8 cellular contexts compared by ENCODE assay signal in genomic region chr12:14395059-14395778, GRCh38. TPM values are rescaled to one million over a fixed set of nuclear protein-coding genes. Genes with fewer than 3 reads are reported as not detected.
A peak's percentile ranks its signal among the peaks of the same experiment; 100 is the strongest.
DNase-seq lines count a peak whose midpoint lies in the region; ATAC-seq and TF ChIP-seq lines count a peak whose summit lies in the region.

No MANE protein-coding gene starts in this region.

- peaks cover 20% of the 10 kb centered on the region for H3K4me1 ChIP-seq in cardiac muscle cell (ENCODE audit: low read depth)
- H3K4me1 ChIP-seq in naive thymus-derived CD4-positive, alpha-beta T cell (ENCODE audit: control insufficient read depth in 2 of 2, insufficient read depth in 2 of 2, low read length in 2 of 2) = peaks cover 64 to 86% of the 10 kb centered on the region in 2 donors

- H3K27ac Mint-ChIP-seq in activated naive CD8-positive, alpha-beta T cell treated with anti-CD3 and anti-CD28 coated beads, Interleukin-2, amount 10 ng/mL, durations not matched to agents 7 days and 5 days = peak overlapping the region; percentile 89
- peak overlapping the region; percentile 86 to 97 (median 95) for H3K27ac Mint-ChIP-seq in naive thymus-derived CD4-positive, alpha-beta T cell

- peaks cover 43% of the 10 kb centered on the region for H3K36me3 Mint-ChIP-seq in activated naive CD8-positive, alpha-beta T cell treated with anti-CD3 and anti-CD28 coated beads, Interleukin-2, amount 10 ng/mL, durations not matched to agents 7 days and 5 days
- peaks cover 0 to 36% (median 3%) of the 10 kb centered on the region in 5 donors for H3K36me3 Mint-ChIP-seq in naive thymus-derived CD4-positive, alpha-beta T cell

- TF ChIP-seq CTCF in cardiac muscle cell (IDR thresholded peaks at IDR 0.05; ENCODE audit: low read depth, low read length) (no peak), GM10248 (IDR thresholded peaks at IDR 0.05; ENCODE audit: control extremely low read depth, extremely low read depth, low read depth, missing control alignments) (no peak), GM10266 (IDR thresholded peaks at IDR 0.05; ENCODE audit: control insufficient read depth, insufficient read depth, low read depth, missing control alignments) (no peak)

- ATAC-seq in Right ventricle myocardium inferior (no peak), HG03175 (IDR thresholded peaks at IDR 0.05; ENCODE audit: unreplicated experiment) (peak; percentile 57)
- peak; percentile 17 for ATAC-seq in activated naive CD8-positive, alpha-beta T cell treated with anti-CD3 and anti-CD28 coated beads, Interleukin-2, amount 10 ng/mL, durations not matched to agents 7 days and 5 days (ENCODE audit: low read depth)
- ATAC-seq in naive thymus-derived CD4-positive, alpha-beta T cell = no peak

- H3K27me3 Mint-ChIP-seq in activated naive CD8-positive, alpha-beta T cell treated with anti-CD3 and anti-CD28 coated beads, Interleukin-2, amount 10 ng/mL, durations not matched to agents 7 days and 5 days = no peaks in the 10 kb centered on the region
- no peaks in the 10 kb centered on the region for H3K27me3 Mint-ChIP-seq in naive thymus-derived CD4-positive, alpha-beta T cell

- CTCF ChIA-PET in naive thymus-derived CD4-positive, alpha-beta T cell (lab: Charles Lee) = interaction anchor here (0.9 to 3.2 kb wide), 7 partner anchors 10 to 209 kb away, joined by 3 to 25 read pairs (median 5); partner anchors contain the start of gene ATF7IP
- CTCF ChIA-PET in GM10248 (lab: Yijun Ruan, JAX) = interaction anchor here (0.8 to 4.7 kb wide), 8 partner anchors 11 to 59 kb away, joined by 3 to 28 read pairs (median 3); no protein-coding TSS in a partner anchor

- peak overlapping the region; percentile 83 for H3K4me3 Mint-ChIP-seq in activated naive CD8-positive, alpha-beta T cell treated with anti-CD3 and anti-CD28 coated beads, Interleukin-2, amount 10 ng/mL, durations not matched to agents 7 days and 5 days
- peak overlapping the region; percentile 49 to 87 (median 76) for H3K4me3 Mint-ChIP-seq in naive thymus-derived CD4-positive, alpha-beta T cell

- intact Hi-C loops in Right ventricle myocardium inferior (cut with DNase I) = no loop called here
- intact Hi-C loops in naive thymus-derived CD4-positive, alpha-beta T cell (cut with micrococcal nuclease) = loop anchor here in 1 of 2 donors (1.0 to 10.0 kb wide), 5 partner anchors 8 to 1490 kb away; partner anchors contain the start of gene STRAP

- H3K9me3 ChIP-seq in cardiac muscle cell (ENCODE audit: low read depth) = no peaks in the 10 kb centered on the region
- H3K9me3 ChIP-seq in naive thymus-derived CD4-positive, alpha-beta T cell (ENCODE audit: control insufficient read depth in 2 of 3, low read length in 3 of 3) = no peaks in the 10 kb centered on the region

- peak overlapping the region; percentile 19 for H3K4me3 ChIP-seq in cardiac muscle cell
- peak overlapping the region; percentile 33 for H3K4me3 ChIP-seq in naive thymus-derived CD4-positive, alpha-beta T cell (ENCODE audit: low read length)

- no peaks in the 10 kb centered on the region for H3K9me3 Mint-ChIP-seq in activated naive CD8-positive, alpha-beta T cell treated with anti-CD3 and anti-CD28 coated beads, Interleukin-2, amount 10 ng/mL, durations not matched to agents 7 days and 5 days
- H3K9me3 Mint-ChIP-seq in naive thymus-derived CD4-positive, alpha-beta T cell = peaks cover 0 to 5% (median 0%) of the 10 kb centered on the region in 11 donors

- no peaks in the 10 kb centered on the region for H3K36me3 ChIP-seq in cardiac muscle cell
- H3K36me3 ChIP-seq in naive thymus-derived CD4-positive, alpha-beta T cell (ENCODE audit: control insufficient read depth in 2 of 3, insufficient read depth in 3 of 3, low read length in 3 of 3) = no peaks in the 10 kb centered on the region

- H3K4me1 Mint-ChIP-seq in activated naive CD8-positive, alpha-beta T cell treated with anti-CD3 and anti-CD28 coated beads, Interleukin-2, amount 10 ng/mL, durations not matched to agents 7 days and 5 days = peaks cover 63% of the 10 kb centered on the region
- H3K4me1 Mint-ChIP-seq in naive thymus-derived CD4-positive, alpha-beta T cell = peaks cover 54 to 99% (median 92%) of the 10 kb centered on the region in 7 donors

- no peaks in the 10 kb centered on the region for H3K27me3 ChIP-seq in cardiac muscle cell
- H3K27me3 ChIP-seq in naive thymus-derived CD4-positive, alpha-beta T cell (ENCODE audit: control insufficient read depth in 2 of 2, insufficient read depth in 2 of 2, low read length in 2 of 2) = no peaks in the 10 kb centered on the region

- H3K27ac ChIP-seq in cardiac muscle cell = peak overlapping the region; percentile 87
- peak overlapping the region; percentile 75 for H3K27ac ChIP-seq in naive thymus-derived CD4-positive, alpha-beta T cell (ENCODE audit: low read depth, low read length)

- DNase-seq in cardiac muscle cell (ENCODE audit: low read depth in 1 of 2, low spot score in 1 of 2) (no peak), Right ventricle myocardium inferior (ENCODE audit: missing footprints) (no peak), GM10248 (ENCODE audit: extremely low spot score) (no peak), hypothalamus (lab: John Stamatoyannopoulos, UW) (no peak), GM10266 (ENCODE audit: extremely low spot score) (no peak)
- DNase-seq in activated naive CD8-positive, alpha-beta T cell treated with anti-CD3 and anti-CD28 coated beads, Interleukin-2, amount 10 ng/mL, durations not matched to agents 7 days and 5 days = no peak
- DNase-seq in naive thymus-derived CD4-positive, alpha-beta T cell = no peak

- POLR2A ChIA-PET in activated naive CD8-positive, alpha-beta T cell treated with anti-CD3 and anti-CD28 coated beads, Interleukin-2, amount 10 ng/mL, durations not matched to agents 7 days and 5 days (lab: Charles Lee) = interaction anchor here (0.7 to 4.0 kb wide), 10 partner anchors 10 to 378 kb away, joined by 3 to 55 read pairs (median 9); partner anchors contain the start of gene ATF7IP
- POLR2A ChIA-PET in naive thymus-derived CD4-positive, alpha-beta T cell (lab: Charles Lee) = interaction anchor here (0.6 to 4.7 kb wide), 12 partner anchors 11 to 376 kb away, joined by 3 to 61 read pairs (median 5); partner anchors contain the start of gene ATF7IP
- POLR2A ChIA-PET in GM10248 (lab: Yijun Ruan, JAX) = interaction anchor here (1.3 to 2.9 kb wide), 2 partner anchors 11 to 30 kb away, joined by 7 to 19 read pairs; partner anchors contain the start of gene ATF7IP

RNA-seq across cellular contexts. Expression of gene ATF7IP, which starts 29.7 kb away (rescaled TPM):
- total RNA-seq in cardiac muscle cell (90.5 and 100 TPM in 2 replicates), Right ventricle myocardium inferior (57.1 TPM)
- polyA plus RNA-seq in cardiac muscle cell = 42.8 and 76.0 TPM in 2 replicates
- 100 to 1,000 TPM; 149 to 172 TPM for total RNA-seq in activated naive CD8-positive, alpha-beta T cell treated with anti-CD3 and anti-CD28 coated beads, Interleukin-2, amount 10 ng/mL, durations not matched to agents 7 days and 5 days
- total RNA-seq in naive thymus-derived CD4-positive, alpha-beta T cell = 100 to 1,000 TPM; 113 to 181 (median 144) TPM
- polyA plus RNA-seq in naive thymus-derived CD4-positive, alpha-beta T cell = 100 to 1,000 TPM in 1 of 2 donors, 10 to 100 TPM in 1; 92.7 to 124 TPM

Comparison
In these comparisons a context has a peak if more than half of its experiments do, and no peak if none do; other contexts are left out.
1. ATAC-seq: peak in HG03175 (single experiment) and activated naive CD8-positive, alpha-beta T cell treated with anti-CD3 and anti-CD28 coated beads, Interleukin-2, amount 10 ng/mL, durations not matched to agents 7 days and 5 days (single experiment); none in Right ventricle myocardium inferior (single experiment) and naive thymus-derived CD4-positive, alpha-beta T cell (single experiment).